Comparison of ENCODE assay signal across 12 cellular contexts in the genomic region with DNA sequence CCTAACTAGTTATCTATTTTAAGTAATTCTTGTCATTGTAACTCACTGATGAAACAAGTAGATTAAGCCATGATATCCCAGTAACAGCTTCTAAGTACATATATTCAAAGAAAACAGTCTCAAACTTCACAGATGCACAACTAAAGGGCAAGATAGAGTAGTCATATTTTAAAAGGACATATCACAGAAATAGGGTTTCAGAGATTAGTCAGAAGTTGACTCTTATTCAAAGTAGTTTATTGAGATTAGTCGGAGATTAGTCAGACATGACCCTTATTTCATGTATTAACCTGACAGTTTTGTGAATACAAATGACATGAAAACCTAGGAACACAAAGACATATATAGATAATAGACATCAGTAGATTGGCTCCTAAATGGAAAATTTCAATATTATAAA. TPM values are rescaled to one million over a fixed set of nuclear protein-coding genes. Genes with fewer than 3 reads are reported as not detected.
DNase-seq lines count a peak whose midpoint lies in the region; ATAC-seq and TF ChIP-seq lines count a peak whose summit lies in the region.
"Had no signal": no experiment of that assay in that cellular context is flagged by ENCODE, and none has a peak within 500 bp of the region (broad histone marks: within the 10 kb centered on the region; RNA-seq: fewer than 3 reads in every experiment).

No MANE protein-coding gene starts in this region.

- H3K27ac Mint-ChIP-seq in activated T-helper 1 cell treated with anti-CD3 and anti-CD28 coated beads, Interleukin-12 subunit alpha, Interleukin-12 subunit beta, Interleukin-2, Interleukin-4 antibody, amounts not matched to agents 30 ng/mL and 10 ng/mL and 1 ng/mL, durations not matched to agents 14 hours and 24 hours and 36 hours = peak overlapping the region; percentile 20
- H3K27ac Mint-ChIP-seq: nephron had no signal

- H3K9me2 ChIP-seq in OCI-LY7 (ENCODE audit: insufficient read depth, low read length) = no peaks in the 10 kb centered on the region

- no peak overlapping the region for H3K4me2 ChIP-seq in OCI-LY7 (ENCODE audit: low read length)

- H3K4me3 Mint-ChIP-seq in activated T-helper 1 cell treated with anti-CD3 and anti-CD28 coated beads, Interleukin-12 subunit alpha, Interleukin-12 subunit beta, Interleukin-2, Interleukin-4 antibody, amounts not matched to agents 30 ng/mL and 10 ng/mL and 1 ng/mL, durations not matched to agents 14 hours and 24 hours and 36 hours = no peak overlapping the region
- H3K4me3 Mint-ChIP-seq: CD8-positive, alpha-beta memory T cell; nephron had no signal

- peaks cover 26% of the 10 kb centered on the region for H3K4me1 Mint-ChIP-seq in activated T-helper 1 cell treated with anti-CD3 and anti-CD28 coated beads, Interleukin-12 subunit alpha, Interleukin-12 subunit beta, Interleukin-2, Interleukin-4 antibody, amounts not matched to agents 30 ng/mL and 10 ng/mL and 1 ng/mL, durations not matched to agents 14 hours and 24 hours and 36 hours (ENCODE audit: low read depth)
- H3K4me1 Mint-ChIP-seq: nephron had no signal

- no peaks in the 10 kb centered on the region for H3K27me3 Mint-ChIP-seq in activated T-helper 1 cell treated with anti-CD3 and anti-CD28 coated beads, Interleukin-12 subunit alpha, Interleukin-12 subunit beta, Interleukin-2, Interleukin-4 antibody, amounts not matched to agents 30 ng/mL and 10 ng/mL and 1 ng/mL, durations not matched to agents 14 hours and 24 hours and 36 hours (ENCODE audit: insufficient read depth)
- H3K27me3 Mint-ChIP-seq: CD8-positive, alpha-beta memory T cell had no signal

- no peak for TF ChIP-seq CTCF in OCI-LY7 (conservative IDR thresholded peaks at IDR 0.05; ENCODE audit: low read length)

- peaks cover 42% of the 10 kb centered on the region for H3K36me3 ChIP-seq in OCI-LY7 (ENCODE audit: insufficient read depth, low read length)

- peak; percentile 69 for ATAC-seq in GM19397 (IDR thresholded peaks at IDR 0.05; ENCODE audit: unreplicated experiment)
- peak; percentile 95 for ATAC-seq in HG03060 (IDR thresholded peaks at IDR 0.05; ENCODE audit: low read depth, unreplicated experiment)
- ATAC-seq: K562 had no signal

- H4K20me1 ChIP-seq in OCI-LY7 (ENCODE audit: insufficient read depth, low read length) = 0 out of 2 replicates have a peak, but pooled peaks cover 3% of the 10 kb centered on the region

- intact Hi-C loops in activated T-helper 1 cell treated with anti-CD3 and anti-CD28 coated beads, Interleukin-12 subunit alpha, Interleukin-12 subunit beta, Interleukin-2, Interleukin-4 antibody, amounts not matched to agents 30 ng/mL and 10 ng/mL and 1 ng/mL, durations not matched to agents 14 hours and 24 hours and 36 hours (cut with micrococcal nuclease) = loop anchor here (1.0 kb wide), 2 partner anchors 16 to 35 kb away; a partner anchor contains a TSS
- intact Hi-C loops in OCI-LY7 (cut with micrococcal nuclease; ENCODE audit: unreplicated experiment) = no loop called here

- BruUV-seq in OCI-LY7 (replicated peaks; lab: Mats Ljungman, UMichigan) = no TSS peak

- H3K4me1 ChIP-seq in OCI-LY7 (ENCODE audit: insufficient read depth, low read length, poor library complexity, severe bottlenecking) = no peaks in the 10 kb centered on the region

- DNase-seq in COLO829 (ENCODE audit: low spot score) (peak; percentile 19), DMS53 (lab: John Stamatoyannopoulos, UW) (no peak), OCI-LY7 (ENCODE audit: low spot score) (no peak), SIG-M5 (lab: John Stamatoyannopoulos, UW) (no peak)
- no peak for DNase-seq in activated T-helper 1 cell treated with anti-CD3 and anti-CD28 coated beads, Interleukin-12 subunit alpha, Interleukin-12 subunit beta, Interleukin-2, Interleukin-4 antibody, amounts not matched to agents 30 ng/mL and 10 ng/mL and 1 ng/mL, durations not matched to agents 14 hours and 24 hours and 36 hours (ENCODE audit: low spot score)
- DNase-seq in central memory CD4-positive, alpha-beta T cell = no peak
- DNase-seq: CD8-positive, alpha-beta memory T cell; T-helper 9 cell had no signal

- H3K36me3 Mint-ChIP-seq in activated T-helper 1 cell treated with anti-CD3 and anti-CD28 coated beads, Interleukin-12 subunit alpha, Interleukin-12 subunit beta, Interleukin-2, Interleukin-4 antibody, amounts not matched to agents 30 ng/mL and 10 ng/mL and 1 ng/mL, durations not matched to agents 14 hours and 24 hours and 36 hours (ENCODE audit: low read depth) = peaks cover 24% of the 10 kb centered on the region

- POLR2A ChIA-PET in OCI-LY7 (lab: Charles Lee) = interaction anchor here (1.4 kb wide), 1 partner anchor 16 kb away, joined by 5 read pairs; a partner anchor contains a TSS

- CTCF ChIA-PET in OCI-LY7 (lab: Charles Lee; ENCODE audit: unreplicated experiment) = no interaction called here

- no peak overlapping the region for H3K27ac ChIP-seq in OCI-LY7 (ENCODE audit: low read depth, low read length, poor library complexity, severe bottlenecking)

- no peaks in the 10 kb centered on the region for H3K9me3 Mint-ChIP-seq in activated T-helper 1 cell treated with anti-CD3 and anti-CD28 coated beads, Interleukin-12 subunit alpha, Interleukin-12 subunit beta, Interleukin-2, Interleukin-4 antibody, amounts not matched to agents 30 ng/mL and 10 ng/mL and 1 ng/mL, durations not matched to agents 14 hours and 24 hours and 36 hours
- H3K9me3 Mint-ChIP-seq: CD8-positive, alpha-beta memory T cell had no signal

- H3K4me3 ChIP-seq in OCI-LY7 (ENCODE audit: low read depth, low read length, poor library complexity, severe bottlenecking) = no peak overlapping the region
- H3K4me3 ChIP-seq: K562 had no signal

- H3K79me2 ChIP-seq in OCI-LY7 (ENCODE audit: insufficient read depth, low read depth, low read length) = no peaks in the 10 kb centered on the region

- no peak overlapping the region for H2AFZ ChIP-seq in OCI-LY7 (ENCODE audit: low read length)

- no peaks in the 10 kb centered on the region for H3K9me3 ChIP-seq in OCI-LY7 (ENCODE audit: low read length)

RNA-seq across cellular contexts. Expression of a gene that starts 15.9 kb away (rescaled TPM):
- total RNA-seq in activated T-helper 1 cell treated with anti-CD3 and anti-CD28 coated beads, Interleukin-12 subunit alpha, Interleukin-12 subunit beta, Interleukin-2, Interleukin-4 antibody, amounts not matched to agents 30 ng/mL and 10 ng/mL and 1 ng/mL, durations not matched to agents 14 hours and 24 hours and 36 hours = 24.1 and 25.6 TPM in 2 replicates
- total RNA-seq in OCI-LY7 (2014; rRNA removed; shearing (Covaris generic)) = 15.9 and 17.0 TPM in 2 replicates
- 13.7 and 13.9 TPM in 2 replicates for total RNA-seq in OCI-LY7 (2022)

RNA-seq across cellular contexts. Expression of a gene that starts 35.0 kb away (rescaled TPM):
- 18.6 and 21.5 TPM in 2 replicates for total RNA-seq in activated T-helper 1 cell treated with anti-CD3 and anti-CD28 coated beads, Interleukin-12 subunit alpha, Interleukin-12 subunit beta, Interleukin-2, Interleukin-4 antibody, amounts not matched to agents 30 ng/mL and 10 ng/mL and 1 ng/mL, durations not matched to agents 14 hours and 24 hours and 36 hours
- total RNA-seq in OCI-LY7 (2014; rRNA removed; shearing (Covaris generic)) = 25.0 and 26.4 TPM in 2 replicates
- total RNA-seq in OCI-LY7 (2022) = 30.3 and 32.1 TPM in 2 replicates

RNA-seq across cellular contexts. Expression of a gene that starts 35.1 kb away (rescaled TPM):
- 28.4 and 29.6 TPM in 2 replicates for total RNA-seq in activated T-helper 1 cell treated with anti-CD3 and anti-CD28 coated beads, Interleukin-12 subunit alpha, Interleukin-12 subunit beta, Interleukin-2, Interleukin-4 antibody, amounts not matched to agents 30 ng/mL and 10 ng/mL and 1 ng/mL, durations not matched to agents 14 hours and 24 hours and 36 hours
- total RNA-seq in OCI-LY7 (2014; rRNA removed; shearing (Covaris generic)) = 22.7 and 26.9 TPM in 2 replicates
- total RNA-seq in OCI-LY7 (2022) = 26.4 and 28.5 TPM in 2 replicates
